8 cellular contexts compared by ENCODE assay signal in genomic region chr2:42171396-42171971, GRCh38. TPM values are rescaled to one million over a fixed set of nuclear protein-coding genes. Genes with fewer than 3 reads are reported as not detected.
DNase-seq lines count a peak whose midpoint lies in the region; ATAC-seq and TF ChIP-seq lines count a peak whose summit lies in the region.

No MANE protein-coding gene starts in this region.

- H2AFZ ChIP-seq in SK-N-SH (ENCODE audit: low read depth) (no peak overlapping the region), mesenchymal stem cell (ENCODE audit: low read depth, low read length) (no peak overlapping the region)

- no peak overlapping the region for H3K27ac Mint-ChIP-seq in CD8-positive, alpha-beta memory T cell
- H3K27ac Mint-ChIP-seq in T-helper 2 cell treated with Interferon-gamma antibody and Interleukin-4, amounts not matched to agents 5 μg/mL and 100 μg/mL, for 36 hours = no peak overlapping the region

- peak; percentile 33 for ATAC-seq in GM21529 (IDR thresholded peaks at IDR 0.05; ENCODE audit: unreplicated experiment)

- H3K27me3 Mint-ChIP-seq in CD8-positive, alpha-beta memory T cell = no peaks in the 10 kb centered on the region
- H3K27me3 Mint-ChIP-seq in T-helper 2 cell treated with Interferon-gamma antibody and Interleukin-4, amounts not matched to agents 5 μg/mL and 100 μg/mL, for 36 hours (ENCODE audit: low read depth) = no peaks in the 10 kb centered on the region

- no peak overlapping the region for H3K18ac ChIP-seq in mesenchymal stem cell (ENCODE audit: low read depth in 1 of 2, low read length in 2 of 2)

- no peaks in the 10 kb centered on the region for H3K9me2 ChIP-seq in SK-N-SH

- H3K4me3 Mint-ChIP-seq in CD8-positive, alpha-beta memory T cell = no peak overlapping the region
- H3K4me3 Mint-ChIP-seq in T-helper 2 cell treated with Interferon-gamma antibody and Interleukin-4, amounts not matched to agents 5 μg/mL and 100 μg/mL, for 36 hours = no peak overlapping the region

- H4K20me1 ChIP-seq in SK-N-SH (ENCODE audit: insufficient read depth) = peaks cover 29% of the 10 kb centered on the region

- H4K8ac ChIP-seq in mesenchymal stem cell (ENCODE audit: low read length) = no peak overlapping the region

- no peaks in the 10 kb centered on the region for H3K27me3 ChIP-seq in CD8-positive, alpha-beta memory T cell (ENCODE audit: insufficient read depth, low read length, poor library complexity, severe bottlenecking)
- no peaks in the 10 kb centered on the region for H3K27me3 ChIP-seq in SK-N-SH (ENCODE audit: insufficient read depth)
- no peaks in the 10 kb centered on the region for H3K27me3 ChIP-seq in mesenchymal stem cell (ENCODE audit: control insufficient read depth in 1 of 2, insufficient read depth in 1 of 2, low read length in 2 of 2)

- peak in 1 of 2 experiments; percentile 65; a peak in 2 of 4 replicates for TF ChIP-seq EP300 in SK-N-SH (IDR thresholded peaks at IDR 0.05; ENCODE audit: borderline replicate concordance in 1 of 2, low read depth in 1 of 2, low read length in 1 of 2)

- H3K9ac ChIP-seq in SK-N-SH (peak overlapping the region; percentile 76; the same call in 1 of the 2 replicates), mesenchymal stem cell (ENCODE audit: low read length) (peak overlapping the region; percentile 92)

- no peaks in the 10 kb centered on the region for H3F3A ChIP-seq in SK-N-SH (replicated peaks; ENCODE audit: insufficient read depth)

- H4K91ac ChIP-seq in mesenchymal stem cell (ENCODE audit: low read length) = no peak overlapping the region

- peak; percentile 29; the same call in 1 of the 2 replicates for TF ChIP-seq RAD21 in SK-N-SH (IDR thresholded peaks at IDR 0.05; ENCODE audit: low read length)

- no peaks in the 10 kb centered on the region for H3K36me3 ChIP-seq in CD8-positive, alpha-beta memory T cell (ENCODE audit: insufficient read depth, low read length)
- H3K36me3 ChIP-seq in SK-N-SH (replicated peaks in 1 of 2; ENCODE audit: control insufficient read depth in 1 of 2, insufficient read depth in 2 of 2, low read length in 1 of 2) (peaks cover 0 to under 1% of the 10 kb centered on the region in 2 experiments), mesenchymal stem cell (ENCODE audit: control insufficient read depth in 1 of 2, insufficient read depth in 2 of 2, low read depth in 1 of 2, low read length in 2 of 2) (no peaks in the 10 kb centered on the region)

- H3K4ac ChIP-seq in mesenchymal stem cell (ENCODE audit: low read depth in 1 of 2, low read length in 2 of 2) = no peak overlapping the region

- POLR2A ChIA-PET in CD8-positive, alpha-beta memory T cell (lab: Charles Lee) = interaction anchor here (0.6 to 3.6 kb wide), 6 partner anchors 38 to 74 kb away, joined by 3 to 25 read pairs (median 4); no protein-coding TSS in a partner anchor
- POLR2A ChIA-PET in SK-N-SH (lab: Yijun Ruan, JAX) = interaction anchor here (1.0 to 1.9 kb wide), 4 partner anchors 9 to 38 kb away, joined by 3 to 11 read pairs (median 4); no protein-coding TSS in a partner anchor

- no peaks in the 10 kb centered on the region for H3K9me3 ChIP-seq in CD8-positive, alpha-beta memory T cell (ENCODE audit: low read length)
- no peaks in the 10 kb centered on the region for H3K9me3 ChIP-seq in SK-N-SH
- no peaks in the 10 kb centered on the region for H3K9me3 ChIP-seq in mesenchymal stem cell (ENCODE audit: control insufficient read depth, low read length)

- TF ChIP-seq CTCF in SK-N-SH (IDR thresholded peaks at IDR 0.05) = no peak

- no peak overlapping the region for H2BK15ac ChIP-seq in mesenchymal stem cell (ENCODE audit: low read depth, poor library complexity, severe bottlenecking)

- peaks cover 34% of the 10 kb centered on the region for H3K4me1 ChIP-seq in CD8-positive, alpha-beta memory T cell (ENCODE audit: insufficient read depth, low read length)
- peaks cover 16 to 20% of the 10 kb centered on the region in 2 experiments; a peak in 3 of 4 replicates for H3K4me1 ChIP-seq in SK-N-SH (ENCODE audit: control insufficient read depth in 1 of 2, insufficient read depth in 2 of 2, low read depth in 1 of 2, low read length in 1 of 2)
- peaks cover 2% of the 10 kb centered on the region for H3K4me1 ChIP-seq in mesenchymal stem cell (ENCODE audit: control insufficient read depth, insufficient read depth, low read depth, low read length)

- CTCF ChIA-PET in CD8-positive, alpha-beta memory T cell (lab: Charles Lee) = interaction anchor here (0.5 to 7.2 kb wide), 10 partner anchors 11 to 76 kb away, joined by 3 to 34 read pairs (median 4); no protein-coding TSS in a partner anchor
- CTCF ChIA-PET in SK-N-SH (lab: Yijun Ruan, JAX) = interaction anchor here (0.6 to 5.5 kb wide), 16 partner anchors 10 to 224 kb away, joined by 3 to 34 read pairs (median 4); no protein-coding TSS in a partner anchor

- WGBS in SK-N-SH (ENCODE audit: low lambda C conversion rate) = 13% methylated on average over 3 of the region's 3 CpGs
- 54% methylated on average over 3 of the region's 3 CpGs for WGBS in mesenchymal stem cell

- no peaks in the 10 kb centered on the region for H3K9me3 Mint-ChIP-seq in CD8-positive, alpha-beta memory T cell
- H3K9me3 Mint-ChIP-seq in T-helper 2 cell treated with Interferon-gamma antibody and Interleukin-4, amounts not matched to agents 5 μg/mL and 100 μg/mL, for 36 hours = no peaks in the 10 kb centered on the region

- no peak overlapping the region for H2BK120ac ChIP-seq in mesenchymal stem cell (ENCODE audit: low read depth, low read length)

- H3K36me3 Mint-ChIP-seq in CD8-positive, alpha-beta memory T cell = peaks cover 0 to 20% (median 4%) of the 10 kb centered on the region in 3 donors
- peaks cover 10% of the 10 kb centered on the region for H3K36me3 Mint-ChIP-seq in T-helper 2 cell treated with Interferon-gamma antibody and Interleukin-4, amounts not matched to agents 5 μg/mL and 100 μg/mL, for 36 hours (ENCODE audit: low read depth)

- peaks cover 5% of the 10 kb centered on the region for H3K79me1 ChIP-seq in mesenchymal stem cell (replicated peaks; ENCODE audit: low read length, poor library complexity, severe bottlenecking)

- peak in 2 of 5 donors; percentile 23 to 35 for DNase-seq in CD8-positive, alpha-beta memory T cell
- DNase-seq in SK-N-SH (peak; percentile 45), mesenchymal stem cell (peak; percentile 40), A172 (ENCODE audit: low spot score) (no peak), NCI-H345 (lab: John Stamatoyannopoulos, UW) (no peak), NCI-H510A (lab: John Stamatoyannopoulos, UW) (no peak)
- no peak for DNase-seq in T-helper 2 cell treated with Interferon-gamma antibody and Interleukin-4, amounts not matched to agents 5 μg/mL and 100 μg/mL, for 36 hours (ENCODE audit: low spot score)

- peak overlapping the region; percentile 84 for H3K27ac ChIP-seq in CD8-positive, alpha-beta memory T cell (ENCODE audit: low read depth, low read length)
- H3K27ac ChIP-seq in SK-N-SH (ENCODE audit: low read depth in 2 of 2, low read length in 1 of 2) (peak overlapping the region; percentile 72 to 92; a peak in 3 of 4 replicates), mesenchymal stem cell (ENCODE audit: low read length, poor library complexity, severe bottlenecking) (no peak overlapping the region)

- no peak overlapping the region for H3K23ac ChIP-seq in mesenchymal stem cell (ENCODE audit: low read length in 2 of 2)

- peaks cover 28 to 51% (median 30%) of the 10 kb centered on the region in 3 donors for H3K4me1 Mint-ChIP-seq in CD8-positive, alpha-beta memory T cell
- H3K4me1 Mint-ChIP-seq in T-helper 2 cell treated with Interferon-gamma antibody and Interleukin-4, amounts not matched to agents 5 μg/mL and 100 μg/mL, for 36 hours (ENCODE audit: low read depth) = peaks cover 21% of the 10 kb centered on the region

- H3K14ac ChIP-seq in mesenchymal stem cell (ENCODE audit: low read length in 2 of 2) = no peak overlapping the region

- peak overlapping the region; percentile 87 for H3K4me3 ChIP-seq in CD8-positive, alpha-beta memory T cell (ENCODE audit: low read length)
- peak overlapping the region; percentile 81 to 100 for H3K4me3 ChIP-seq in SK-N-SH (ENCODE audit: low read depth in 2 of 2, low read length in 1 of 2)
- H3K4me3 ChIP-seq in mesenchymal stem cell (ENCODE audit: insufficient read depth in 1 of 2, low read depth in 1 of 2, low read length in 2 of 2) = peak overlapping the region in 1 of 2 experiments; percentile 94

- no peak overlapping the region for H2BK5ac ChIP-seq in mesenchymal stem cell (ENCODE audit: low read depth, low read length, poor library complexity, severe bottlenecking)

- H3K79me2 ChIP-seq in SK-N-SH (ENCODE audit: insufficient read depth) = peaks cover 70% of the 10 kb centered on the region

- no peak overlapping the region for H2BK12ac ChIP-seq in mesenchymal stem cell (ENCODE audit: low read length in 2 of 2)

- H2AK5ac ChIP-seq in mesenchymal stem cell (ENCODE audit: low read length, severe bottlenecking) = no peak overlapping the region

- H3K4me2 ChIP-seq in SK-N-SH (peak overlapping the region; percentile 87), mesenchymal stem cell (ENCODE audit: low read length, poor library complexity, severe bottlenecking) (peak overlapping the region; percentile 24)

TF ChIP-seq in SK-N-SH, 30 proteins besides CTCF, POLR2A, EP300 and RAD21 (continues in another document):
- no peak for TF ChIP-seq USF2 (IDR thresholded peaks at IDR 0.05; ENCODE audit: borderline replicate concordance, low read depth, low read length)
- no peak for TF ChIP-seq USF1 (IDR thresholded peaks at IDR 0.05; ENCODE audit: borderline replicate concordance, low read depth)
- peak; percentile 78 for TF ChIP-seq CHD2 (IDR thresholded peaks at IDR 0.05; ENCODE audit: low read length, partially characterized antibody)
- TF ChIP-seq POLR2AphosphoS5 (IDR thresholded peaks at IDR 0.05; ENCODE audit: low read depth, low read length) = no peak; the same call in 1 of the 2 replicates

RNA-seq across cellular contexts. Expression of gene EML4, which starts 2.3 kb away (rescaled TPM):
- total RNA-seq in CD8-positive, alpha-beta memory T cell = 10 to 100 TPM; 58.0 to 61.5 TPM
- 70.8 TPM for polyA plus RNA-seq in CD8-positive, alpha-beta memory T cell
- 35.0 and 45.8 TPM in 2 replicates for polyA plus RNA-seq in SK-N-SH (2012; rRNA removed)
- polyA plus RNA-seq in SK-N-SH (2012; cell fraction: cytosol; rRNA removed) = 45.2 and 45.3 TPM in 2 replicates
- polyA plus RNA-seq in SK-N-SH (2012; cell fraction: nucleus; rRNA removed) = 61.1 and 88.5 TPM in 2 replicates
- polyA plus RNA-seq in mesenchymal stem cell (2013, experiment 1 of 2) = 24.9 TPM
- polyA plus RNA-seq in mesenchymal stem cell (2013, experiment 2 of 2) = 24.4 TPM
- 32.1 and 42.6 TPM in 2 replicates for total RNA-seq in A172 (2014; rRNA removed; shearing (Covaris generic))

Comparison
In these comparisons a context has a peak if more than half of its experiments do, and no peak if none do; other contexts are left out.
1. DNase-seq: peak in SK-N-SH (single experiment) and mesenchymal stem cell (single experiment); none in A172 (single experiment), NCI-H345 (single experiment), NCI-H510A (single experiment) and T-helper 2 cell treated with Interferon-gamma antibody and Interleukin-4, amounts not matched to agents 5 μg/mL and 100 μg/mL, for 36 hours (single experiment).